ENCODE assay signal across 8 cellular contexts in the genomic region with DNA sequence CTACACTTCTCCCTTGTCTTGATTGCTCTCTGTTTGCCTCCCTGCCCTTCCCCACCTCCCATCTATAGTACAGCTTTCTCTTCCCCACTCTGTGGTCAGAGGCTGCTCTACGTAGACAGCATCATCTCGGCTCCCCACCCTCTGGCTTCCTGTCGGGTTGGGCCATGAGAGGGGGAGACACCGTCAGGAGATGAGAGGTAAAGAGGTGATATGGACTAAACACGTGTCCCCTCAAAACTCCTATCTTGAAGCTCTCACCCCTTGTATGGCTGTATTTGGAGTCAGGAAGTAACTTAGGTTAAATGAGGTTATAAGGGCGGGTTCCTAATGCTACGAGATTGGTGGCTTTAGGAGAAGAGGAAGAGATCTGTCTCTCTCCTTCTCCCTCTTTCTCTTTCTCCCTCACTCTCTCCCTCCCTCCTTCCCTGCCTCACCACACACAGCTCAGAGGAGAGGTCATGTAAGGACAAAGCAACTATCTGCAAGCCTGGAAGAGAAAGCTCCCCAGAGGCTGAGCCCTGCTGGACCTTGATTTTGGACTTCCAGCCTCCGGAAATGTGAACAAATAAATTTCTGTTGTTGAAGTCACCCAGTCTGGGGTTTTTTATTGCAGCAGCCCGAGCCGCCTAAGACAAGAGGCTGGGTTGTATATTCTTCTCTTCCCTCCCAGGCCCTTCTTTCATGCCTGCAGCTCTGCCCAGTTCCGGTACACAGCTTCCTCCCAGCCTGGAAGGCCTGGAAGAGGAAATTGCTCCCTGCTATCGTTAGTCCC.
DNase-seq lines count a peak whose midpoint lies in the region; ATAC-seq and TF ChIP-seq lines count a peak whose summit lies in the region.

No MANE protein-coding gene starts in this region.

- H3K27me3 Mint-ChIP-seq in activated CD8-positive, alpha-beta T cell treated with anti-CD3 and anti-CD28 coated beads for 36 hours = peaks cover 2% of the 10 kb centered on the region

- ATAC-seq in GM18511 (IDR thresholded peaks at IDR 0.05; ENCODE audit: unreplicated experiment) = peak; percentile 69
- peak; percentile 62 for ATAC-seq in HG03103 (IDR thresholded peaks at IDR 0.05; ENCODE audit: low read depth, unreplicated experiment)
- peak; percentile 89 for ATAC-seq in activated CD8-positive, alpha-beta T cell treated with anti-CD3 and anti-CD28 coated beads for 36 hours
- ATAC-seq in mucosa of descending colon = peak; percentile 48

- DNase-seq in activated CD8-positive, alpha-beta T cell treated with anti-CD3 and anti-CD28 coated beads for 36 hours = peak; percentile 64
- no peak for DNase-seq in mucosa of descending colon
- no peak for DNase-seq in DMS153 (lab: John Stamatoyannopoulos, UW)
- no peak for DNase-seq in NCI-H1048 (lab: John Stamatoyannopoulos, UW)
- DNase-seq in NCI-H2029 treated with DMSO at 0.1 percent for 48 hours (lab: John Stamatoyannopoulos, UW) = no peak
- DNase-seq in A172 (ENCODE audit: low spot score) = no peak

- no peak overlapping the region for H3K4me3 Mint-ChIP-seq in activated CD8-positive, alpha-beta T cell treated with anti-CD3 and anti-CD28 coated beads for 36 hours

- POLR2A ChIA-PET in activated CD8-positive, alpha-beta T cell treated with anti-CD3 and anti-CD28 coated beads for 36 hours (lab: Charles Lee) = no interaction called here

- no peaks in the 10 kb centered on the region for H3K9me3 Mint-ChIP-seq in activated CD8-positive, alpha-beta T cell treated with anti-CD3 and anti-CD28 coated beads for 36 hours

- no peaks in the 10 kb centered on the region for H3K36me3 Mint-ChIP-seq in activated CD8-positive, alpha-beta T cell treated with anti-CD3 and anti-CD28 coated beads for 36 hours (ENCODE audit: low read depth)

- H3K4me1 Mint-ChIP-seq in activated CD8-positive, alpha-beta T cell treated with anti-CD3 and anti-CD28 coated beads for 36 hours (ENCODE audit: low read depth) = peaks cover 19% of the 10 kb centered on the region

- no peaks in the 10 kb centered on the region for H3K9me3 ChIP-seq in mucosa of descending colon

- TF ChIP-seq CTCF in activated CD8-positive, alpha-beta T cell treated with anti-CD3 and anti-CD28 coated beads for 36 hours (IDR thresholded peaks at IDR 0.05) = no peak
- TF ChIP-seq CTCF in mucosa of descending colon (IDR thresholded peaks at IDR 0.05) = no peak

- intact Hi-C loops in activated CD8-positive, alpha-beta T cell treated with anti-CD3 and anti-CD28 coated beads for 36 hours (cut with micrococcal nuclease) = no loop called here
- intact Hi-C loops in mucosa of descending colon (cut with DNase I, micrococcal nuclease) = no loop called here

- CTCF ChIA-PET in activated CD8-positive, alpha-beta T cell treated with anti-CD3 and anti-CD28 coated beads for 36 hours (lab: Charles Lee) = interaction anchor here (0.8 to 5.3 kb wide), 7 partner anchors 10 to 1287 kb away, joined by 3 to 49 read pairs (median 5); no protein-coding TSS in a partner anchor

- H3K4me1 ChIP-seq in mucosa of descending colon (ENCODE audit: low read depth) = no peaks in the 10 kb centered on the region

- H3K4me3 ChIP-seq in mucosa of descending colon = no peak overlapping the region

- H3K27ac Mint-ChIP-seq in activated CD8-positive, alpha-beta T cell treated with anti-CD3 and anti-CD28 coated beads for 36 hours = peak overlapping the region; percentile 22

- H3K36me3 ChIP-seq in mucosa of descending colon (ENCODE audit: low read depth) = no peaks in the 10 kb centered on the region
